10 cellular contexts compared by ENCODE assay signal in the genomic region with DNA sequence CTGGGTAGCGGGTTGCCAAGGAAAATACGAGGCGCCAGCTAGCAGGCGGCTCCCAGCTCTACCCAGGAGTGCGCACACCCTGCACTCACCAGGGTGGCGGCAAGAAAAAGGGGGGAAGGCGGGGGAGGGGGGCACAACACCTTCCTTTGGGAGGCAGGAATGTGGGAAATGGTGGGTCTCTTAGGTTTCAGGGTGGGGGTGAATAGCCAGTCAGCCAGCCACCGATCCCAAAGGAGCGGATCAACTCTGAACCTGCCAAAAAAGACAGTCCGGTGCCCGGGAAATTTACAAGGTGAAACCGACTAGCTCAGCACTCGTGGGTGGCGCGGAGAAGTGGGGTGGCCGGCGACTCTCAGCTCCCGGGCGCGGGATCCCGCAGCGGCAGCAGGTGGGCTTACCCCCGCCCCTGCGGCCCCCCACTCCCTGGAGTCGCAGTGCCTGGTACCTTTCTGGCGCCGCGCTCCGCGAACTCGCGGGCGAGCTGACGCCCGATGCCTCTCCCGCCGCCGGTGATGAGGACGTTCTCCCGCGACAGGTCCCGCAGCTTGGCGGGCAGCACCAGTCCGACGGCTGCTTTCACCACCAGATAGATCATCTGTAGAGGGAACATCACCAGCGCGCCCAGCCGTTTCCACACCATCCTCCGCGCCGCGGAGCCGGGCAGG. TPM values are rescaled to one million over a fixed set of nuclear protein-coding genes. Genes with fewer than 3 reads are reported as not detected.
A peak's percentile ranks its signal among the peaks of the same experiment; 100 is the strongest.
DNase-seq lines count a peak whose midpoint lies in the region; ATAC-seq, FAIRE-seq and TF ChIP-seq lines count a peak whose summit lies in the region.
"Had no signal": no experiment of that assay in that cellular context is flagged by ENCODE, and none has a peak within 500 bp of the region (broad histone marks: within the 10 kb centered on the region; RNA-seq: fewer than 3 reads in every experiment).

No MANE protein-coding gene starts in this region.

- peak overlapping the region; percentile 37 for H3K56ac ChIP-seq in H1 (replicated peaks; ENCODE audit: insufficient read length, low read depth, low read length)

- FAIRE-seq in H1 (lab: Jason Lieb, UNC), result no peak
- FAIRE-seq: A204.1, TTC549 had no signal

- H4K5ac ChIP-seq in H1 (ENCODE audit: insufficient read length, low read depth, low read length), result peak overlapping the region; percentile 48

- H2BK12ac ChIP-seq in H1 (ENCODE audit: low read depth, low read length), result 0 out of 2 replicates have a peak overlapping the region, but pooled peaks have one; percentile 68

- H2BK120ac ChIP-seq in H1 (replicated peaks; ENCODE audit: low read depth, low read length), result no peak overlapping the region

- ATAC-seq in naive B cell (ENCODE audit: low read depth in 2 of 2) (no peak), aorta (ENCODE audit: low FRiP score) (no peak), GM21526 (IDR thresholded peaks at IDR 0.05; ENCODE audit: low FRiP score, unreplicated experiment) (no peak), GM19455 (IDR thresholded peaks at IDR 0.05; ENCODE audit: unreplicated experiment) (no peak)

- POLR2A ChIA-PET in H1 (lab: Charles Lee; ENCODE audit: partially characterized antibody), result interaction anchor here (1.2 to 11.4 kb wide), 8 partner anchors 10 to 341 kb away, joined by 3 to 107 read pairs (median 12); no protein-coding TSS in a partner anchor

- no peaks in the 10 kb centered on the region for H3K36me3 Mint-ChIP-seq in naive B cell

- no peak for TF ChIP-seq POLR2A in H1 (IDR thresholded peaks at IDR 0.05; ENCODE audit: control extremely low read depth in 1 of 2, low read depth in 2 of 2, low read length in 2 of 2)

- peak overlapping the region; percentile 21; the same call in 1 of the 2 replicates for H2BK20ac ChIP-seq in H1 (ENCODE audit: low read length)

- H3K9me3 ChIP-seq in H1 (ENCODE audit: insufficient read depth in 2 of 2, low read depth in 1 of 2, low read length in 1 of 2) (no peaks in the 10 kb centered on the region), aorta (ENCODE audit: control insufficient read depth, low read length) (no peaks in the 10 kb centered on the region)

- H3K79me2 ChIP-seq in H1 (ENCODE audit: control insufficient read depth in 1 of 2, insufficient read depth in 2 of 2, low read length in 2 of 2), result peaks cover 21 to 37% of the 10 kb centered on the region in 2 experiments

- peak overlapping the region; percentile 26; the same call in 1 of the 2 replicates for H4K8ac ChIP-seq in H1 (ENCODE audit: extremely low read depth, insufficient read depth, low read length)

- TF ChIP-seq CTCF in H1 (IDR thresholded peaks at IDR 0.05; ENCODE audit: control extremely low read depth in 1 of 3, insufficient read depth in 1 of 3, low read depth in 1 of 3, low read length in 3 of 3), result no peak

- H3K27me3 ChIP-seq in H1 (replicated peaks in 1 of 4; ENCODE audit: control insufficient read depth in 3 of 4, extremely low read depth in 1 of 4, insufficient read depth in 3 of 4, low read length in 3 of 4) (no peaks in the 10 kb centered on the region; a peak in 1 of 7 replicates), aorta (ENCODE audit: control insufficient read depth in 1 of 2, insufficient read depth in 2 of 2, low read length in 1 of 2) (no peaks in the 10 kb centered on the region)

- H3K27ac Mint-ChIP-seq in naive B cell, result peak overlapping the region in 1 of 6 donors; percentile 72

- WGBS in H1 (ENCODE audit: extremely low coverage in 1 of 2, insufficient coverage in 1 of 2, insufficient read length in 1 of 2, insufficient replicate concordance in 2 of 2, low coverage in 1 of 2, low lambda C conversion rate in 2 of 2, missing lambda C conversion rate in 1 of 2), 2 experiments, result 3% methylated on average over 30 of the region's 53 CpGs; no CpG with 5 or more reads in 1 of the 2 experiments
- 0% methylated on average over 45 to 53 of the region's 53 CpGs for WGBS in aorta, 2 donors

- H3K18ac ChIP-seq in H1 (ENCODE audit: extremely low read depth, low read length), result peak overlapping the region; percentile 97

- H3K27ac ChIP-seq in H1 (ENCODE audit: low read depth, low read length), result peak overlapping the region; percentile 76; the same call in 1 of the 2 replicates
- H3K27ac ChIP-seq in aorta (ENCODE audit: low read depth in 1 of 2, low read length in 2 of 2), result peak overlapping the region; percentile 79 to 97

- no peak overlapping the region for H2BK15ac ChIP-seq in H1 (ENCODE audit: low read length)

- peaks cover 8 to 18% (median 12%) of the 10 kb centered on the region in 4 experiments for H3K4me1 ChIP-seq in H1 (replicated peaks in 1 of 4; ENCODE audit: control insufficient read depth in 3 of 4, insufficient read depth in 4 of 4, low read length in 3 of 4)
- peaks cover 0 to 9% of the 10 kb centered on the region in 2 donors for H3K4me1 ChIP-seq in aorta (ENCODE audit: control insufficient read depth in 1 of 2, insufficient read depth in 2 of 2, low read length in 2 of 2)

- H3K9ac ChIP-seq in H1 (replicated peaks in 1 of 4; ENCODE audit: extremely low read depth in 1 of 4, low read depth in 3 of 4, low read length in 3 of 4), result peak overlapping the region; percentile 1 to 63 (median 40); a peak in 6 of 7 replicates

- H3K79me1 ChIP-seq in H1 (ENCODE audit: low read depth, low read length), result peaks cover 14% of the 10 kb centered on the region

- peaks cover 27% of the 10 kb centered on the region for H3K23me2 ChIP-seq in H1 (ENCODE audit: low read depth, low read length)

- TF ChIP-seq EP300 in H1 (IDR thresholded peaks at IDR 0.05; ENCODE audit: borderline replicate concordance in 1 of 2, low read depth in 2 of 2, low read length in 2 of 2), result no peak

- peaks cover 15 to 69% (median 56%) of the 10 kb centered on the region in 3 donors for H3K27me3 Mint-ChIP-seq in naive B cell

- peaks cover 0 to 13% (median 3%) of the 10 kb centered on the region in 4 experiments; a peak in 4 of 8 replicates for H3K36me3 ChIP-seq in H1 (ENCODE audit: control insufficient read depth in 2 of 4, insufficient read depth in 4 of 4, low read length in 3 of 4)
- peaks cover 0 to 2% of the 10 kb centered on the region in 2 donors for H3K36me3 ChIP-seq in aorta (ENCODE audit: control insufficient read depth in 1 of 2, insufficient read depth in 2 of 2, low read length in 1 of 2)

- peak overlapping the region; percentile 97 for H2BK5ac ChIP-seq in H1 (ENCODE audit: low read depth, low read length)

- H3K4me1 Mint-ChIP-seq in naive B cell, result peaks cover 35 to 47% (median 45%) of the 10 kb centered on the region in 3 donors

- H4K91ac ChIP-seq in H1 (replicated peaks; ENCODE audit: insufficient read length, low read length), result peak overlapping the region; percentile 76

- H3K4me3 ChIP-seq in H1 (ENCODE audit: extremely low read depth in 1 of 4, insufficient read depth in 2 of 4, low read depth in 3 of 4, low read length in 4 of 4) (peak overlapping the region; percentile 81 to 97 (median 90)), aorta (ENCODE audit: low read length in 2 of 2) (peak overlapping the region; percentile 73 to 92)

- peaks cover 0 to 9% of the 10 kb centered on the region in 2 experiments for H4K20me1 ChIP-seq in H1 (replicated peaks in 1 of 2; ENCODE audit: control insufficient read depth in 1 of 2, insufficient read depth in 2 of 2, low read length in 2 of 2)

- no peak overlapping the region for H2AFZ ChIP-seq in H1 (ENCODE audit: low read length)

- no peak overlapping the region for H3K4ac ChIP-seq in H1 (replicated peaks; ENCODE audit: insufficient read length, low read depth, low read length)

- DNase-seq in DMS 273 (lab: John Stamatoyannopoulos, UW; ENCODE audit: unreplicated experiment), result peak; percentile 37
- no peak for DNase-seq in DMS 273 treated with DMSO at 0.1 percent for 48 hours (lab: John Stamatoyannopoulos, UW)
- DNase-seq in activated CD4-positive, alpha-beta T cell treated with anti-CD3 and anti-CD28 coated beads for 4 hours, result peak; percentile 15 to 28
- DNase-seq in H1 (ENCODE audit: low read depth in 1 of 2, low spot score in 2 of 2), result no peak
- DNase-seq in naive B cell, result no peak
- DNase-seq in aorta, result peak; percentile 67 to 83

- H3K4me2 ChIP-seq in H1 (ENCODE audit: insufficient read depth in 1 of 2, low read depth in 2 of 2, low read length in 2 of 2), result peak overlapping the region; percentile 62 to 97

- peak overlapping the region; percentile 87 to 96 (median 94) for H3K4me3 Mint-ChIP-seq in naive B cell

- CTCF ChIA-PET in H1 (lab: Charles Lee; ENCODE audit: partially characterized antibody), result interaction anchor here (0.8 to 11.2 kb wide), 8 partner anchors 13 to 341 kb away, joined by 3 to 130 read pairs (median 8); no protein-coding TSS in a partner anchor

- intact Hi-C loops in aorta (cut with DNase I), result loop anchor here (2.0 to 10.0 kb wide), 7 partner anchors 20 to 210 kb away; no protein-coding TSS in a partner anchor

- no peak overlapping the region for H3K14ac ChIP-seq in H1 (ENCODE audit: insufficient read length)

- no peak overlapping the region for H2AK5ac ChIP-seq in H1 (ENCODE audit: low read depth, low read length)

- no peak overlapping the region for H3K23ac ChIP-seq in H1 (ENCODE audit: insufficient read length)

- no peak for TF ChIP-seq RAD21 in H1 (IDR thresholded peaks at IDR 0.05 in 1 of 2, conservative IDR thresholded peaks at IDR 0.05 in 1 of 2; ENCODE audit: low read depth in 2 of 2, low read length in 2 of 2)

- H3K9me3 Mint-ChIP-seq in naive B cell, result no peaks in the 10 kb centered on the region

RNA-seq across cellular contexts. Expression of a gene that starts 1.2 kb away (rescaled TPM):
- total RNA-seq in H1 (2021; fragmentation: NEBNext Ultra II Directional; extraction: Animal tissue kit (Norgen Biotek cat#: 25700)), result 32.5 and 37.8 TPM in 2 replicates
- polyA plus RNA-seq in H1 (2011; rRNA removed) (36.4 and 41.9 TPM in 2 replicates), naive B cell (ENCODE audit: low read depth in 6 of 6) (1 to 10 TPM in 2 of 6 donors, under 1 TPM in 3, not detected in 1; 0.21 to 1.9 (median 0.47) TPM), aorta (10 to 100 TPM; 27.5 to 57.7 TPM)
- 40.2 TPM for polyA plus RNA-seq in H1 (2011; cell fraction: cytosol; rRNA removed)
- 40.2 TPM for polyA plus RNA-seq in H1 (2011; cell fraction: nucleus; rRNA removed)
- polyA plus RNA-seq in H1 (2012, experiment 1 of 2), result 25.1 to 32.0 TPM (median 29.2 TPM) in 4 replicates
- polyA plus RNA-seq in H1 (2012, experiment 2 of 2), result 36.9 TPM
- 9.6 TPM for polyA plus RNA-seq in H1 (2013, experiment 1 of 2)
- 10.6 TPM for polyA plus RNA-seq in H1 (2013, experiment 2 of 2)
- polyA minus RNA-seq in H1 (2011; rRNA and poly(A)+ RNA removed), result 56.9 and 114 TPM in 2 replicates
- polyA minus RNA-seq in H1 (2011; cell fraction: cytosol; rRNA and poly(A)+ RNA removed), result 51.7 TPM
- 27.3 TPM for polyA minus RNA-seq in H1 (2011; cell fraction: nucleus; rRNA and poly(A)+ RNA removed)
- 100 to 1,000 TPM; 117 to 325 TPM for total RNA-seq in aorta

RNA-seq across cellular contexts. Expression of a gene that starts 27.0 kb away (rescaled TPM):
- total RNA-seq in H1 (2021; fragmentation: NEBNext Ultra II Directional; extraction: Animal tissue kit (Norgen Biotek cat#: 25700)), result 0.40 TPM in 1 of 2 replicates, not detected in the other
- 0.08 and 0.13 TPM in 2 replicates for polyA plus RNA-seq in H1 (2011; rRNA removed)
- 0.21 TPM for polyA plus RNA-seq in H1 (2011; cell fraction: cytosol; rRNA removed)
- 0.33 TPM for polyA plus RNA-seq in H1 (2011; cell fraction: nucleus; rRNA removed)
- polyA plus RNA-seq in H1 (2012, experiment 1 of 2), result not detected in 4 replicates
- polyA plus RNA-seq in H1 (2012, experiment 2 of 2), result not detected
- polyA plus RNA-seq in H1 (2013, experiment 1 of 2), result not detected
- polyA plus RNA-seq in H1 (2013, experiment 2 of 2), result 0.04 TPM
- polyA minus RNA-seq in H1 (2011; rRNA and poly(A)+ RNA removed), result 0.17 TPM in 1 of 2 replicates, not detected in the other
- not detected for polyA minus RNA-seq in H1 (2011; cell fraction: cytosol; rRNA and poly(A)+ RNA removed)
- not detected for polyA minus RNA-seq in H1 (2011; cell fraction: nucleus; rRNA and poly(A)+ RNA removed)
- not detected for polyA plus RNA-seq in naive B cell (ENCODE audit: low read depth in 6 of 6)
- not detected for total RNA-seq in aorta
- not detected for polyA plus RNA-seq in aorta

Comparison
In these comparisons a context has a peak if more than half of its experiments do, and no peak if none do; other contexts are left out.
1. DNase-seq: peak in DMS 273 (single experiment), activated CD4-positive, alpha-beta T cell treated with anti-CD3 and anti-CD28 coated beads for 4 hours (2 of 2) and aorta (2 of 2); none in DMS 273 treated with DMSO at 0.1 percent for 48 hours (single experiment), H1 (0 of 2) and naive B cell (single experiment).